In the genomic region with DNA sequence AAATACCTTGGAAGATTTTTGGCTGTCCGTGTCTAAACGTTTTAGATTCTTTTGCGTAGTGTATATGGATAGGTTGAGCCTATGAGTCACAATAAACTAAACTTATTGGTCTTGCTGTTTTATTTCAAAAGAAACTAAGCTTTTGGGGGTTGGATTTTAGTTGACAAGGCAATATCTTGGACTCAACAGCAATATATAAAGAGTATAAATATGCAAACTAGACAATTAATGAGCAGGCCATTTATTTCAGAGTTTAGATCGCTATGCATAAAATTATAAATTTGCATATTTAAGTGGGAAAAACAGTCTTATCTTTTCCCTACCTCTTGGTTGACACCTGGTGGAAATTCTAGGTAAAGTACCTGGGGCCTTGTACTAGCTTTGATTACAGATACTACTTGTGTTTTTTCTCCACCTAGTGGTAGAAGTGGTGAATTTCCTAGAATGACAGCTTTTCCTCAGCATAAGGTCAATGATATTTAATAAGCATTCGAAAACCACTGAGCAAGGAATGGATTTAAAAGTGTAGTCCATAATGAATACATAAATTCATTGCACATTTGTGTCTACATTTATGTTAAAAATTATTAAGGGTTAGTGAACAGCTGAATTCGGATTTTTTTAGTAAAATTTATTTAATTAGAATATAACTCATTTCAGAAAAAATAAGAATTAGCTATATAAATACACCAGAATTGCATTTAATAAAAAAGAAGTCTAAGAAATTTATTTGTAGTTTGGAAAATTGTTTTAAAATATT, we compare ENCODE assay signal across 1 cellular context.
TF ChIP-seq lines count a peak whose summit lies in the region.

No MANE protein-coding gene starts in this region.

TF ChIP-seq in H1, 55 proteins besides CTCF, POLR2A, EP300 and RAD21:
- TF ChIP-seq, protein P1, sequence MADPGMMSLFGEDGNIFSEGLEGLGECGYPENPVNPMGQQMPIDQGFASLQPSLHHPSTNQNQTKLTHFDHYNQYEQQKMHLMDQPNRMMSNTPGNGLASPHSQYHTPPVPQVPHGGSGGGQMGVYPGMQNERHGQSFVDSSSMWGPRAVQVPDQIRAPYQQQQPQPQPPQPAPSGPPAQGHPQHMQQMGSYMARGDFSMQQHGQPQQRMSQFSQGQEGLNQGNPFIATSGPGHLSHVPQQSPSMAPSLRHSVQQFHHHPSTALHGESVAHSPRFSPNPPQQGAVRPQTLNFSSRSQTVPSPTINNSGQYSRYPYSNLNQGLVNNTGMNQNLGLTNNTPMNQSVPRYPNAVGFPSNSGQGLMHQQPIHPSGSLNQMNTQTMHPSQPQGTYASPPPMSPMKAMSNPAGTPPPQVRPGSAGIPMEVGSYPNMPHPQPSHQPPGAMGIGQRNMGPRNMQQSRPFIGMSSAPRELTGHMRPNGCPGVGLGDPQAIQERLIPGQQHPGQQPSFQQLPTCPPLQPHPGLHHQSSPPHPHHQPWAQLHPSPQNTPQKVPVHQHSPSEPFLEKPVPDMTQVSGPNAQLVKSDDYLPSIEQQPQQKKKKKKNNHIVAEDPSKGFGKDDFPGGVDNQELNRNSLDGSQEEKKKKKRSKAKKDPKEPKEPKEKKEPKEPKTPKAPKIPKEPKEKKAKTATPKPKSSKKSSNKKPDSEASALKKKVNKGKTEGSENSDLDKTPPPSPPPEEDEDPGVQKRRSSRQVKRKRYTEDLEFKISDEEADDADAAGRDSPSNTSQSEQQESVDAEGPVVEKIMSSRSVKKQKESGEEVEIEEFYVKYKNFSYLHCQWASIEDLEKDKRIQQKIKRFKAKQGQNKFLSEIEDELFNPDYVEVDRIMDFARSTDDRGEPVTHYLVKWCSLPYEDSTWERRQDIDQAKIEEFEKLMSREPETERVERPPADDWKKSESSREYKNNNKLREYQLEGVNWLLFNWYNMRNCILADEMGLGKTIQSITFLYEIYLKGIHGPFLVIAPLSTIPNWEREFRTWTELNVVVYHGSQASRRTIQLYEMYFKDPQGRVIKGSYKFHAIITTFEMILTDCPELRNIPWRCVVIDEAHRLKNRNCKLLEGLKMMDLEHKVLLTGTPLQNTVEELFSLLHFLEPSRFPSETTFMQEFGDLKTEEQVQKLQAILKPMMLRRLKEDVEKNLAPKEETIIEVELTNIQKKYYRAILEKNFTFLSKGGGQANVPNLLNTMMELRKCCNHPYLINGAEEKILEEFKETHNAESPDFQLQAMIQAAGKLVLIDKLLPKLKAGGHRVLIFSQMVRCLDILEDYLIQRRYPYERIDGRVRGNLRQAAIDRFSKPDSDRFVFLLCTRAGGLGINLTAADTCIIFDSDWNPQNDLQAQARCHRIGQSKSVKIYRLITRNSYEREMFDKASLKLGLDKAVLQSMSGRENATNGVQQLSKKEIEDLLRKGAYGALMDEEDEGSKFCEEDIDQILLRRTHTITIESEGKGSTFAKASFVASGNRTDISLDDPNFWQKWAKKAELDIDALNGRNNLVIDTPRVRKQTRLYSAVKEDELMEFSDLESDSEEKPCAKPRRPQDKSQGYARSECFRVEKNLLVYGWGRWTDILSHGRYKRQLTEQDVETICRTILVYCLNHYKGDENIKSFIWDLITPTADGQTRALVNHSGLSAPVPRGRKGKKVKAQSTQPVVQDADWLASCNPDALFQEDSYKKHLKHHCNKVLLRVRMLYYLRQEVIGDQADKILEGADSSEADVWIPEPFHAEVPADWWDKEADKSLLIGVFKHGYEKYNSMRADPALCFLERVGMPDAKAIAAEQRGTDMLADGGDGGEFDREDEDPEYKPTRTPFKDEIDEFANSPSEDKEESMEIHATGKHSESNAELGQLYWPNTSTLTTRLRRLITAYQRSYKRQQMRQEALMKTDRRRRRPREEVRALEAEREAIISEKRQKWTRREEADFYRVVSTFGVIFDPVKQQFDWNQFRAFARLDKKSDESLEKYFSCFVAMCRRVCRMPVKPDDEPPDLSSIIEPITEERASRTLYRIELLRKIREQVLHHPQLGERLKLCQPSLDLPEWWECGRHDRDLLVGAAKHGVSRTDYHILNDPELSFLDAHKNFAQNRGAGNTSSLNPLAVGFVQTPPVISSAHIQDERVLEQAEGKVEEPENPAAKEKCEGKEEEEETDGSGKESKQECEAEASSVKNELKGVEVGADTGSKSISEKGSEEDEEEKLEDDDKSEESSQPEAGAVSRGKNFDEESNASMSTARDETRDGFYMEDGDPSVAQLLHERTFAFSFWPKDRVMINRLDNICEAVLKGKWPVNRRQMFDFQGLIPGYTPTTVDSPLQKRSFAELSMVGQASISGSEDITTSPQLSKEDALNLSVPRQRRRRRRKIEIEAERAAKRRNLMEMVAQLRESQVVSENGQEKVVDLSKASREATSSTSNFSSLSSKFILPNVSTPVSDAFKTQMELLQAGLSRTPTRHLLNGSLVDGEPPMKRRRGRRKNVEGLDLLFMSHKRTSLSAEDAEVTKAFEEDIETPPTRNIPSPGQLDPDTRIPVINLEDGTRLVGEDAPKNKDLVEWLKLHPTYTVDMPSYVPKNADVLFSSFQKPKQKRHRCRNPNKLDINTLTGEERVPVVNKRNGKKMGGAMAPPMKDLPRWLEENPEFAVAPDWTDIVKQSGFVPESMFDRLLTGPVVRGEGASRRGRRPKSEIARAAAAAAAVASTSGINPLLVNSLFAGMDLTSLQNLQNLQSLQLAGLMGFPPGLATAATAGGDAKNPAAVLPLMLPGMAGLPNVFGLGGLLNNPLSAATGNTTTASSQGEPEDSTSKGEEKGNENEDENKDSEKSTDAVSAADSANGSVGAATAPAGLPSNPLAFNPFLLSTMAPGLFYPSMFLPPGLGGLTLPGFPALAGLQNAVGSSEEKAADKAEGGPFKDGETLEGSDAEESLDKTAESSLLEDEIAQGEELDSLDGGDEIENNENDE (IDR thresholded peaks at IDR 0.05; ENCODE audit: insufficient replicate concordance, low read length) = peak; percentile 72
- no peak for TF ChIP-seq POU5F1 (IDR thresholded peaks at IDR 0.05; ENCODE audit: low read depth, low read length)
- 0 out of 2 replicates have a peak, but pooled peaks have one; percentile 20 for TF ChIP-seq JUND (IDR thresholded peaks at IDR 0.05; ENCODE audit: low read length)
